Comparison of ENCODE assay signal across 19 cellular contexts in genomic region chr2:222771832-222772231, GRCh38.
DNase-seq lines count a peak whose midpoint lies in the region; ATAC-seq, FAIRE-seq and TF ChIP-seq lines count a peak whose summit lies in the region.
"Had no signal": no experiment of that assay in that cellular context is flagged by ENCODE, and none has a peak within 500 bp of the region (broad histone marks: within the 10 kb centered on the region; RNA-seq: fewer than 3 reads in every experiment).

No MANE protein-coding gene starts in this region.

- intact Hi-C loops in HepG2 (cut with micrococcal nuclease; ENCODE audit: unreplicated experiment), result no loop called here
- intact Hi-C loops in right lobe of liver (cut with DNase I), result no loop called here
- intact Hi-C loops in GM12878 (cut with micrococcal nuclease; ENCODE audit: unreplicated experiment), result no loop called here

- H3K4me1 Mint-ChIP-seq in progenitor cell of endocrine pancreas (ENCODE audit: low read depth), result no peaks in the 10 kb centered on the region

- no peak for TF ChIP-seq EP300 in HepG2 (IDR thresholded peaks at IDR 0.05; ENCODE audit: low read depth in 2 of 2, low read length in 2 of 2)
- no peak for TF ChIP-seq EP300 in HepG2 (CRISPR knock-in tag; IDR thresholded peaks at IDR 0.05; ENCODE audit: borderline replicate concordance)
- TF ChIP-seq EP300 in GM12878 (IDR thresholded peaks at IDR 0.05; ENCODE audit: borderline replicate concordance in 1 of 2, control insufficient read depth in 1 of 2, low read depth in 2 of 2, low read length in 2 of 2), result no peak

- no peak overlapping the region for H3K27ac ChIP-seq in HepG2 (ENCODE audit: extremely low read length, insufficient read depth, low read length)
- H3K27ac ChIP-seq in right lobe of liver, result no peak overlapping the region
- H3K27ac ChIP-seq in GM12878 (ENCODE audit: control insufficient read depth, insufficient read depth), result no peak overlapping the region
- no peak overlapping the region for H3K27ac ChIP-seq in neuronal stem cell (replicated peaks; ENCODE audit: low read length)
- H3K27ac ChIP-seq: 22Rv1, A549, C4-2B, GM23248 had no signal

- no peak overlapping the region for H4K91ac ChIP-seq in neuronal stem cell (ENCODE audit: low read depth, low read length, poor library complexity)

- no peaks in the 10 kb centered on the region for H3K36me3 Mint-ChIP-seq in progenitor cell of endocrine pancreas (ENCODE audit: insufficient read depth)
- H3K36me3 Mint-ChIP-seq: CD4-positive, alpha-beta memory T cell had no signal

- SMC1A ChIA-PET in GM12878 (lab: Charles Lee; ENCODE audit: uncharacterized antibody, unreplicated experiment), result no interaction called here

- H3K9me3 Mint-ChIP-seq in progenitor cell of endocrine pancreas (ENCODE audit: low read depth), result peaks cover 6% of the 10 kb centered on the region
- H3K9me3 Mint-ChIP-seq: CD4-positive, alpha-beta memory T cell had no signal

- TF ChIP-seq POLR2A in HepG2 (IDR thresholded peaks at IDR 0.05; ENCODE audit: insufficient read depth in 1 of 2, low read depth in 2 of 2, low read length in 2 of 2) (no peak), right lobe of liver (IDR thresholded peaks at IDR 0.05) (no peak), GM12878 (IDR thresholded peaks at IDR 0.05; ENCODE audit: low read depth, low read length) (no peak)

- no peak overlapping the region for H3K4me2 ChIP-seq in HepG2 (ENCODE audit: low read depth, low read length)
- H3K4me2 ChIP-seq in GM12878 (ENCODE audit: control insufficient read depth, insufficient read depth), result no peak overlapping the region
- H3K4me2 ChIP-seq in neuronal stem cell (ENCODE audit: insufficient read depth, low read length, poor library complexity, severe bottlenecking), result no peak overlapping the region
- H3K4me2 ChIP-seq: A549 had no signal

- no peak overlapping the region for H3K4me3 Mint-ChIP-seq in progenitor cell of endocrine pancreas (ENCODE audit: low read depth)
- H3K4me3 Mint-ChIP-seq: CD4-positive, alpha-beta memory T cell had no signal

- H3K27ac Mint-ChIP-seq in progenitor cell of endocrine pancreas, result no peak overlapping the region

- FAIRE-seq in HepG2 (lab: Jason Lieb, UNC) (no peak), GM12878 (lab: Jason Lieb, UNC) (no peak)
- FAIRE-seq: A549, GM12891, GM19239, H54 had no signal

- CTCF ChIA-PET in HepG2 (lab: Yijun Ruan, JAX; ENCODE audit: low intra/inter-chr PET ratio, low total read pairs) (no interaction called here), GM12878 (lab: Yijun Ruan, JAX) (no interaction called here)

- H3K27me3 ChIP-seq in HepG2 (ENCODE audit: control insufficient read depth in 1 of 2, insufficient read depth in 2 of 2, low read length in 2 of 2) (no peaks in the 10 kb centered on the region; a peak in 1 of 5 replicates), right lobe of liver (no peaks in the 10 kb centered on the region), GM12878 (replicated peaks in 1 of 2; ENCODE audit: control insufficient read depth in 2 of 2, insufficient read depth in 2 of 2, low read length in 1 of 2) (no peaks in the 10 kb centered on the region), neuronal stem cell (ENCODE audit: control insufficient read depth in 3 of 3, insufficient read depth in 3 of 3, low read depth in 1 of 3, low read length in 3 of 3) (peaks cover 0 to 12% (median 0%) of the 10 kb centered on the region in 3 experiments)

- H3K36me3 ChIP-seq in HepG2 (replicated peaks in 1 of 2; ENCODE audit: control insufficient read depth in 1 of 2, insufficient read depth in 2 of 2, low read length in 2 of 2) (no peaks in the 10 kb centered on the region), right lobe of liver (no peaks in the 10 kb centered on the region), GM12878 (ENCODE audit: control insufficient read depth in 2 of 2, insufficient read depth in 2 of 2, low read length in 1 of 2) (no peaks in the 10 kb centered on the region), neuronal stem cell (replicated peaks in 1 of 2; ENCODE audit: control insufficient read depth in 2 of 2, insufficient read depth in 2 of 2, low read length in 2 of 2) (no peaks in the 10 kb centered on the region)

- H4K20me1 ChIP-seq in HepG2 (ENCODE audit: insufficient read depth, low read length) (no peaks in the 10 kb centered on the region), GM12878 (ENCODE audit: control insufficient read depth, insufficient read depth) (no peaks in the 10 kb centered on the region)

- no peak overlapping the region for H2BK12ac ChIP-seq in neuronal stem cell (ENCODE audit: low read length)

- no peaks in the 10 kb centered on the region for H3K79me1 ChIP-seq in neuronal stem cell (ENCODE audit: low read depth, low read length)

- H3K79me2 ChIP-seq in HepG2 (ENCODE audit: insufficient read depth, low read length) (no peaks in the 10 kb centered on the region), GM12878 (ENCODE audit: control insufficient read depth, insufficient read depth, low read length) (no peaks in the 10 kb centered on the region)

- H3K4me1 ChIP-seq in HepG2 (ENCODE audit: insufficient read depth, low read length) (peaks cover 35% of the 10 kb centered on the region), right lobe of liver (peaks cover 0 to 8% (median 3%) of the 10 kb centered on the region in 4 donors), GM12878 (ENCODE audit: control insufficient read depth, insufficient read depth, low read length) (no peaks in the 10 kb centered on the region), neuronal stem cell (ENCODE audit: control insufficient read depth in 2 of 2, insufficient read depth in 1 of 2, low read depth in 1 of 2, low read length in 2 of 2) (peaks cover 0 to 7% of the 10 kb centered on the region in 2 donors)

- H2BK120ac ChIP-seq in neuronal stem cell (ENCODE audit: low read depth, low read length), result no peak overlapping the region

- H3K27me3 Mint-ChIP-seq in progenitor cell of endocrine pancreas, result peaks cover 16% of the 10 kb centered on the region

- H4K8ac ChIP-seq in neuronal stem cell (ENCODE audit: low read depth, low read length), result no peak overlapping the region

- H3K14ac ChIP-seq in neuronal stem cell (ENCODE audit: low read length), result no peak overlapping the region

- DNase-seq in HepG2 (ENCODE audit: low spot score) (no peak), right lobe of liver (no peak), GM12878 (ENCODE audit: low read depth, low spot score) (no peak), neuronal stem cell (ENCODE audit: low spot score) (no peak), NCI-H187 (lab: John Stamatoyannopoulos, UW) (no peak), DMS114 treated with DMSO at 0.1 percent for 48 hours (lab: John Stamatoyannopoulos, UW; ENCODE audit: unreplicated experiment) (no peak), progenitor cell of endocrine pancreas (ENCODE audit: low spot score, unreplicated experiment) (no peak)
- DNase-seq: AML-193; CD4-positive, alpha-beta memory T cell; DND-41; EL; GM23248; HCEC 1CT had no signal

- H3K18ac ChIP-seq in neuronal stem cell (ENCODE audit: low read length), result no peak overlapping the region

- in situ Hi-C loops in HepG2 (cut with HindIII; ENCODE audit: extremely low pct_ligation_motif_present, low pct_unique_long_range_greater_than_20kb) (no loop called here), GM12878 (cut with MboI) (no loop called here)

- no peak overlapping the region for H3K9ac ChIP-seq in HepG2 (ENCODE audit: insufficient read depth, low read depth, low read length)
- H3K9ac ChIP-seq in GM12878 (ENCODE audit: control insufficient read depth, insufficient read depth, low read length), result no peak overlapping the region
- peak overlapping the region; percentile 68 for H3K9ac ChIP-seq in neuronal stem cell (ENCODE audit: low read depth, low read length, poor library complexity)
- H3K9ac ChIP-seq: GM23248 had no signal

- POLR2A ChIA-PET in HepG2 (lab: Yijun Ruan, JAX) (no interaction called here), GM12878 (lab: Charles Lee) (no interaction called here)

- H2AFZ ChIP-seq in HepG2 (ENCODE audit: low read length), result peak overlapping the region; percentile 33
- H2AFZ ChIP-seq in GM12878 (ENCODE audit: control insufficient read depth, low read depth, low read length), result no peak overlapping the region
- H2AFZ ChIP-seq in neuronal stem cell (ENCODE audit: low read length), result no peak overlapping the region
- H2AFZ ChIP-seq: GM23248 had no signal

- no TSS peak for BruUV-seq in HepG2 (replicated peaks; lab: Mats Ljungman, UMichigan)
- BruUV-seq in GM12878 (replicated peaks; lab: Mats Ljungman, UMichigan), result no TSS peak

- H2AK5ac ChIP-seq in neuronal stem cell (ENCODE audit: low read depth, low read length), result no peak overlapping the region

- RAD21 ChIA-PET in GM12878 (lab: Charles Lee; ENCODE audit: unreplicated experiment), result no interaction called here

- H2BK5ac ChIP-seq in neuronal stem cell (ENCODE audit: low read length), result no peak overlapping the region

- H3K4ac ChIP-seq in neuronal stem cell (ENCODE audit: low read length), result no peak overlapping the region

- TF ChIP-seq CTCF in HepG2 (CRISPR knock-in tag; IDR thresholded peaks at IDR 0.05), result no peak
- no peak for TF ChIP-seq CTCF in right lobe of liver (IDR thresholded peaks at IDR 0.05)
- TF ChIP-seq CTCF in GM12878 (IDR thresholded peaks at IDR 0.05 in 2 of 3, conservative IDR thresholded peaks at IDR 0.05 in 1 of 3; ENCODE audit: control insufficient read depth in 2 of 3, extremely low read depth in 1 of 3, insufficient read depth in 1 of 3, low read depth in 3 of 3, low read length in 3 of 3), result no peak
- TF ChIP-seq CTCF in progenitor cell of endocrine pancreas (IDR thresholded peaks at IDR 0.05; ENCODE audit: unreplicated experiment), result no peak

- H3K4me3 ChIP-seq in HepG2 (replicated peaks in 1 of 3; ENCODE audit: insufficient read depth in 1 of 3, low read depth in 2 of 3, low read length in 3 of 3) (no peak overlapping the region), right lobe of liver (no peak overlapping the region), GM12878 (no peak overlapping the region), neuronal stem cell (ENCODE audit: low read length in 2 of 2) (peak overlapping the region in 1 of 2 donors; percentile 52)
- H3K4me3 ChIP-seq: A549, GM23248 had no signal

- H3K23ac ChIP-seq in neuronal stem cell (ENCODE audit: low read depth, low read length, poor library complexity), result no peak overlapping the region

- H2BK15ac ChIP-seq in neuronal stem cell (ENCODE audit: low read length), result no peak overlapping the region

- ATAC-seq in HepG2 (no peak), right lobe of liver (no peak), GM12878 (no peak)
- ATAC-seq: A549 had no signal

- TF ChIP-seq RAD21 in HepG2 (CRISPR knock-in tag; IDR thresholded peaks at IDR 0.05), result no peak
- TF ChIP-seq RAD21 in GM12878 (IDR thresholded peaks at IDR 0.05; ENCODE audit: insufficient read depth, low read depth, low read length), result no peak

- H3K9me3 ChIP-seq in HepG2 (ENCODE audit: low read length), result no peaks in the 10 kb centered on the region
- no peaks in the 10 kb centered on the region for H3K9me3 ChIP-seq in right lobe of liver
- no peaks in the 10 kb centered on the region for H3K9me3 ChIP-seq in GM12878 (replicated peaks; ENCODE audit: control insufficient read depth, insufficient read depth, low read length)
- H3K9me3 ChIP-seq in neuronal stem cell (replicated peaks in 1 of 2; ENCODE audit: control insufficient read depth in 2 of 2, insufficient read depth in 1 of 2, low read depth in 1 of 2, low read length in 2 of 2), result peaks cover 0 to 2% of the 10 kb centered on the region in 2 donors
- H3K9me3 ChIP-seq: A549 had no signal

- 73% methylated on average over 3 of the region's 3 CpGs for WGBS in HepG2 (ENCODE audit: low lambda C conversion rate)
- 91% methylated on average over 3 of the region's 3 CpGs for WGBS in right lobe of liver (ENCODE audit: insufficient coverage, low coverage, low lambda C conversion rate, missing lambda C conversion rate)
- 77% methylated on average over 3 of the region's 3 CpGs for WGBS in GM12878 (ENCODE audit: insufficient coverage, insufficient replicate concordance, low lambda C conversion rate, missing lambda C conversion rate)
- 100% methylated on average over 1 to 2 of the region's 3 CpGs for WGBS in neuronal stem cell (ENCODE audit: extremely low coverage in 2 of 2, insufficient read length in 2 of 2, insufficient replicate concordance in 1 of 2), 2 donors

Comparison
In these comparisons a context has a peak if more than half of its experiments do, and no peak if none do; other contexts are left out.
1. Of the 75 proteins assayed by ChIP-seq in both HepG2 and GM12878: peak only in HepG2: FOXK2, IKZF1, NBN and SKIL; only in GM12878: BCL3 and PBX3; in both: none; in neither: 67; mixed calls (peak in some experiments, not most) for 2.